Comparison of ENCODE assay signal across 8 cellular contexts in the genomic region with DNA sequence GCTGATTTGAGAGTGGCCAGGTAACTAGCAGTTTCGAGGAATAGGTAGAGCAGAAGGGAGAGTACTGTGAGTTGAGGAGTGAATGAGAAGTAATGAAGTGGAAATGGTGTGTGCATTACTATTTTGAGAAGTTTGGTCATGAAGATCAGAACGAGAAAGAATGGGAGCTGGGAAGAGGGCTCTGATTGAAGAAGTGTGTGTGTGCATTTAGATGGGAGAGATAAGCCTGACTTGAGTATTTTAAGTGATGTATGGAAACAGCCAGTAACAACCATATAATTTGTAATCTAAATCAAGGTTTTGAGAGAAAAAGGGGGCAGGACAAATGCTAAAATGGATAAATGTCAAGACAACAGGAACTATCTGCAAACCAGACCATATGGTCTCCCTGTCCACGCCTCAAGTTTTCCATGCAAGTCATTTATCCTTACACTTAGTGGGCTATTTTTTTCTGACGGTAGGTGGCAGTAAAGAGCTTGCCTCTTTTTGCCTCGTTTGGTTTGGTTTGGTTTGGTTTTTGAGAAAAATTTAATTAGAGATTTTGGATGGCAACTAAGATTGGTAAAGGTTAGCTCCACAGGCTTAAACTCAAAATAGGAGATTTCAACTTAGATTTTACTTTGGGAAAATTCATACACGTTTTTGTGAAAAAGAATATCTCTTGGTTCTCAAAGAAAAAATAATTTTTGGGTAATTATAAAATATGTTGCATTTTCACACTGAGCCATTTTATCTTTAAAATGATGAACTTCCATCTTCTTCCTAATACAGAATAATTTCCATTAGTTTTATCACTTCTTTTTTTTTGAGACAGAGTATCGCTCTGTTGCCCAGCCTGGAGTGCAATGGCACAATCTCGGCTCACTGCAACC. TPM values are rescaled to one million over a fixed set of nuclear protein-coding genes. Genes with fewer than 3 reads are reported as not detected.
DNase-seq lines count a peak whose midpoint lies in the region; ATAC-seq and TF ChIP-seq lines count a peak whose summit lies in the region.

No MANE protein-coding gene starts in this region.

- no peak overlapping the region for H3K27ac Mint-ChIP-seq in T-cell
- no peak overlapping the region for H3K27ac Mint-ChIP-seq in nephron

- no peaks in the 10 kb centered on the region for H3K36me3 Mint-ChIP-seq in T-cell
- H3K36me3 Mint-ChIP-seq in nephron (ENCODE audit: low read depth) = no peaks in the 10 kb centered on the region

- CTCF ChIA-PET in T-cell (lab: Charles Lee) = interaction anchor here (0.6 to 1.7 kb wide), 12 partner anchors 9 to 894 kb away, joined by 3 to 11 read pairs (median 4); a partner anchor contains a TSS

- POLR2A ChIA-PET in T-cell (lab: Charles Lee) = interaction anchor here in 1 of 2 donors (0.7 kb wide), 1 partner anchor 283 kb away, joined by 3 read pairs; no protein-coding TSS in a partner anchor

- TF ChIP-seq POLR2A in erythroblast (IDR thresholded peaks at IDR 0.05; ENCODE audit: low read length) = no peak

- peak; percentile 88 to 92 (median 92) for TF ChIP-seq CTCF in nephron (IDR thresholded peaks at IDR 0.05; ENCODE audit: unreplicated experiment in 3 of 3)

- H3K4me1 Mint-ChIP-seq in T-cell (no peaks in the 10 kb centered on the region), nephron (no peaks in the 10 kb centered on the region)

- no peaks in the 10 kb centered on the region for H3K9me3 Mint-ChIP-seq in T-cell
- no peaks in the 10 kb centered on the region for H3K9me3 Mint-ChIP-seq in nephron

- DNase-seq in AG08395 (ENCODE audit: low spot score) (peak; percentile 50), GDM1 (lab: John Stamatoyannopoulos, UW) (peak; percentile 29), NCI-H1436 treated with DMSO at 0.1 percent for 48 hours (lab: John Stamatoyannopoulos, UW) (peak; percentile 41), T-cell (peak in 15 of 34 experiments; percentile 3 to 43 (median 14)), erythroblast (lab: John Stamatoyannopoulos, UW) (peak; percentile 75 to 83), HuH-7 (ENCODE audit: low spot score) (no peak)

- H3K27me3 Mint-ChIP-seq in T-cell (peaks cover 4 to 11% of the 10 kb centered on the region in 2 donors), nephron (ENCODE audit: low read depth) (no peaks in the 10 kb centered on the region)

- H3K4me3 Mint-ChIP-seq in T-cell = no peak overlapping the region
- H3K4me3 Mint-ChIP-seq in nephron = no peak overlapping the region

- peak; percentile 33 to 65 (median 58) for ATAC-seq in T-cell (replicated peaks in 1 of 4)
- ATAC-seq in HG03571 (IDR thresholded peaks at IDR 0.05; ENCODE audit: unreplicated experiment) = no peak

RNA-seq across cellular contexts. Expression of a gene that starts 9.5 kb away (rescaled TPM):
- 10 to 100 TPM in 2 of 5 donors, 1 to 10 TPM in 3; 6.2 to 10.9 (median 9.5) TPM for total RNA-seq in T-cell
